ENCODE assay signal across 1 cellular context in the genomic region with DNA sequence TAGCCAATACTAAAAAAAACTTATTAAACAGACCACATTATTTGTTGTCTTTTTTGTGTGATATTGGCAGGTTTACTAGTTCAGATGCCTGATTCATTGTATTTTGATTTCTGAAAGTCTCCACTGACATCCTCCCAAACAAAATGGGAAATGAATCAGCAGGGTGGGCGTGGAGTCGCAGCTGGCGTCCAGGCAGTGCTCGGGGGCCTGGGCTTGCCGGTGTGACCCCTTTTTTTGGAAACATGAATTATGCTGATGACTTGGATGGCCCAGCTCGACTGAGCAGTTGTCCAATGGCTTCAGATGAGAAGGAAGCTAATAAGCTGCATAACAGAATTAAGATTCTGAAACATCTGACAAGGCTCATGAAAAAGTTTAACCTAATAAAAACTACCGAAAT.
TF ChIP-seq lines count a peak whose summit lies in the region.

No MANE protein-coding gene starts in this region.

TF ChIP-seq in IMR-90, 13 proteins besides CTCF, POLR2A, EP300 and RAD21 (continued from another document):
- TF ChIP-seq USF2 (IDR thresholded peaks at IDR 0.05; ENCODE audit: low read depth, low read length), result no peak
- TF ChIP-seq BHLHE40 (IDR thresholded peaks at IDR 0.05; ENCODE audit: low read depth, low read length), result no peak
- no peak for TF ChIP-seq CHD1 (IDR thresholded peaks at IDR 0.05; ENCODE audit: low read depth, low read length)
- TF ChIP-seq ELK1 (IDR thresholded peaks at IDR 0.05; ENCODE audit: borderline replicate concordance, low read depth, low read length), result no peak
- no peak for TF ChIP-seq MXI1 (IDR thresholded peaks at IDR 0.05; ENCODE audit: borderline replicate concordance, low read depth, low read length)
- TF ChIP-seq MAFK (IDR thresholded peaks at IDR 0.05; ENCODE audit: low read depth, low read length), result no peak
- no peak for TF ChIP-seq SMC3 (IDR thresholded peaks at IDR 0.05; ENCODE audit: low read depth, low read length)
- TF ChIP-seq CEBPB (IDR thresholded peaks at IDR 0.05; ENCODE audit: low read depth, low read length), result no peak
